34 cellular contexts compared by ENCODE assay signal in genomic region chr6:121677551-121677950, GRCh38.
"Had no signal": no experiment of that assay in that cellular context is flagged by ENCODE, and none has a peak within 500 bp of the region (broad histone marks: within the 10 kb centered on the region; RNA-seq: fewer than 3 reads in every experiment).

No MANE protein-coding gene starts in this region.

- H3K27me3 Mint-ChIP-seq: activated B cell treated with CpG ODN at 0.5 μM for 24 hours; activated CD8-positive, alpha-beta T cell treated with anti-CD3 and anti-CD28 coated beads for 36 hours; activated naive CD8-positive, alpha-beta T cell; central memory CD8-positive, alpha-beta T cell; dendritic cell treated with granulocyte-macrophage colony-stimulating factor and Interleukin-4, amounts not matched to agents 40 ng/mL and 50 ng/mL, for 4 days; T-cell had no signal

- H3K27ac ChIP-seq: adrenal gland, brain microvascular endothelial cell, coronary artery, dorsolateral prefrontal cortex, gastrocnemius medialis, heart right ventricle, WERI-Rb-1 had no signal

- ATAC-seq: activated CD4-positive, CD25-positive, alpha-beta regulatory T cell treated with anti-CD3 and anti-CD28 coated beads, Interleukin-2, amount 50 U/mL, for 24 hours; activated CD8-positive, alpha-beta T cell treated with anti-CD3 and anti-CD28 coated beads for 36 hours; esophagus mucosa; gastrocnemius medialis; heart right ventricle; T-cell had no signal

- H3K9me3 Mint-ChIP-seq: activated B cell treated with CpG ODN at 0.5 μM for 24 hours; activated CD8-positive, alpha-beta T cell treated with anti-CD3 and anti-CD28 coated beads for 36 hours; T-cell; T-helper 1 cell treated with Interleukin-12 subunit alpha and Interleukin-12 subunit beta and Interleukin-4 antibody, amounts not matched to agents 30 μg/mL and 1 μg/mL, for 36 hours had no signal

- DNase-seq: activated B cell treated with CpG ODN at 0.5 μM for 24 hours; activated CD4-positive, alpha-beta T cell treated with anti-CD3 and anti-CD28 coated beads for 48 hours; activated CD4-positive, alpha-beta T cell treated with anti-CD3 and anti-CD28 coated beads, Interleukin-2, amount 50 U/mL, for 1 hour; activated CD4-positive, alpha-beta T cell treated with anti-CD3 and anti-CD28 coated beads, Interleukin-2, amount 50 U/mL, for 48 hours; activated CD8-positive, alpha-beta memory T cell treated with anti-CD3 and anti-CD28 coated beads for 24 hours; activated CD8-positive, alpha-beta memory T cell treated with anti-CD3 and anti-CD28 coated beads, Interleukin-2, amount 50 U/mL, for 4 hours; activated CD8-positive, alpha-beta T cell treated with anti-CD3 and anti-CD28 coated beads for 36 hours; activated gamma-delta T cell; activated naive CD4-positive, alpha-beta T cell; activated naive CD4-positive, alpha-beta T cell treated with anti-CD3 and anti-CD28 coated beads, Interleukin-2, amount 50 U/mL, for 16 hours; activated T-cell treated with anti-CD3 and anti-CD28 coated beads, Interleukin-2, amount 50 U/mL, for 1 hour; activated T-cell treated with anti-CD3 and anti-CD28 coated beads, Interleukin-2, amount 50 U/mL, for 72 hours; adrenal gland; amygdala; aorta; brain microvascular endothelial cell; dorsolateral prefrontal cortex; effector memory CD4-positive, alpha-beta T cell; endodermal cell; foreskin fibroblast; gastrocnemius medialis; heart right ventricle; SW 1271; T-cell; T-helper 9 cell; WERI-Rb-1 had no signal

- H3K36me3 Mint-ChIP-seq: activated naive CD8-positive, alpha-beta T cell; T-cell had no signal

- H3K9me3 ChIP-seq: adrenal gland, gastrocnemius medialis had no signal

- H3K4me3 ChIP-seq: adrenal gland, coronary artery, dorsolateral prefrontal cortex, gastrocnemius medialis, heart right ventricle had no signal

- H3K27ac Mint-ChIP-seq: activated B cell treated with CpG ODN at 0.5 μM for 24 hours; activated CD8-positive, alpha-beta T cell treated with anti-CD3 and anti-CD28 coated beads for 36 hours; activated naive CD8-positive, alpha-beta T cell; activated T-cell treated with anti-CD3 and anti-CD28 coated beads, Interleukin-2, amount 50 U/mL, for 72 hours; dendritic cell treated with granulocyte-macrophage colony-stimulating factor and Interleukin-4, amounts not matched to agents 40 ng/mL and 50 ng/mL, for 4 days; endodermal cell; T-cell; T-helper 1 cell treated with Interleukin-12 subunit alpha and Interleukin-12 subunit beta and Interleukin-4 antibody, amounts not matched to agents 30 μg/mL and 1 μg/mL, for 36 hours had no signal

- H3K4me1 Mint-ChIP-seq: activated B cell treated with CpG ODN at 0.5 μM for 24 hours; central memory CD8-positive, alpha-beta T cell; T-cell had no signal

- H3K27me3 ChIP-seq: adrenal gland, brain microvascular endothelial cell, gastrocnemius medialis, heart right ventricle had no signal

- H3K36me3 ChIP-seq: adrenal gland, brain microvascular endothelial cell, gastrocnemius medialis, heart right ventricle, WERI-Rb-1 had no signal

- H3K4me1 ChIP-seq: adrenal gland, gastrocnemius medialis, heart right ventricle had no signal

- FAIRE-seq: bronchial epithelial cell had no signal

- H3K4me3 Mint-ChIP-seq: activated B cell treated with CpG ODN at 0.5 μM for 24 hours; activated CD8-positive, alpha-beta T cell treated with anti-CD3 and anti-CD28 coated beads for 36 hours; activated naive CD8-positive, alpha-beta T cell; activated T-cell treated with anti-CD3 and anti-CD28 coated beads, Interleukin-2, amount 50 U/mL, for 72 hours; central memory CD8-positive, alpha-beta T cell; dendritic cell treated with granulocyte-macrophage colony-stimulating factor and Interleukin-4, amounts not matched to agents 40 ng/mL and 50 ng/mL, for 4 days; endodermal cell; T-cell; T-helper 1 cell treated with Interleukin-12 subunit alpha and Interleukin-12 subunit beta and Interleukin-4 antibody, amounts not matched to agents 30 μg/mL and 1 μg/mL, for 36 hours had no signal
